In the genomic region with DNA sequence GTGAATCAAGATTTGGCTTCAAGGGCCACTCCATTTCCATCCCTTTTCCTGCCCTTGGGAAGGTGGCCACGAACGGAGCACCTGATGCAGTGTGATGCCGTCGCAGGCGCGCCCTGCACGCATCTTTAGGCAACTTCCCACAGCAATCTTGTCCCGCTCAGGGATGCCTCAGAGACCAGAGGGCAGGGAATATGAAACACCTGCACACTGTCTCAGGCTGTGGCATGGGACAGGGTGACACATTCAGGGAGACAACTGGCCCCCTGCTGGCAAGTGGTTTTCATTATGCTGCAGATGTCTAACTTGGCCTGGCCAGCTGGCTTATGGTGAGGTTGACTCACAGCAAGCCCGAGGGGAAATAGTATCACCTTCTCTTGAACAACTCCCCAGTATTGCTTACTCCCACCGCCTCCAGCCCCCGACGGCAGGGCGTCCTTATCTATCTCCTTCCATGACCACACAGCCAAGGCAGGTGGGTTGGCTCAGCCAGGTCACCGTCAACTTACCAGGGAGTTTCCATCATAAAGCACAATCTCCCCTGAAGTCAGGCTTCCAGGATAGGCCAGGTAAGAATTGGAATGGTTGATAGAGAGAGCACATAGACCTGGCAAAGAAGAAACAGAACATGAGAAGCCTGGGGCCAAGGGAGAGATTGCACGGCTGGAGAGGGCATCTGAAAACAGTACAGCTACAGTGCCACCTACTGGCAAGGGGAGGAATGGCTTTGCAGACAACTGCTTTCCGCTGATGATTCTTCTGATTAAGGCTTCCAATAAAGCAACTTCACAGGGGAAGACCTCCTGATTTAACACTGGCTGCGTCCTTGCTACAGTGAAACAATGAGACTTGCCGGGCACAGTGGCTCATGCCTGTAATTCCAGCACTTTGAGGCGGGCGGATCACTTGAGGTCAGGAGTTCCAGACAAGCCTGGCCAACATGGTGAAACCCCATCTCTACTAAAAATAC, we compare ENCODE assay signal across 9 cellular contexts. TPM values are rescaled to one million over a fixed set of nuclear protein-coding genes. Genes with fewer than 3 reads are reported as not detected.
DNase-seq lines count a peak whose midpoint lies in the region; ATAC-seq lines count a peak whose summit lies in the region.
"Had no signal": no experiment of that assay in that cellular context is flagged by ENCODE, and none has a peak within 500 bp of the region (broad histone marks: within the 10 kb centered on the region; RNA-seq: fewer than 3 reads in every experiment).

No MANE protein-coding gene starts in this region.

- ATAC-seq in GM21825 (IDR thresholded peaks at IDR 0.05; ENCODE audit: unreplicated experiment) (peak; percentile 45), left cardiac atrium (peak; percentile 56 to 70), sciatic nerve (peak; percentile 78), HG02763 (IDR thresholded peaks at IDR 0.05; ENCODE audit: unreplicated experiment) (no peak)
- ATAC-seq in activated naive CD8-positive, alpha-beta T cell treated with anti-CD3 and anti-CD28 coated beads, Interleukin-2, amount 50 U/mL, for 24 hours = peak; percentile 87

- no peaks in the 10 kb centered on the region for H3K9me3 Mint-ChIP-seq in activated naive CD8-positive, alpha-beta T cell treated with anti-CD3 and anti-CD28 coated beads, Interleukin-2, amount 50 U/mL, for 24 hours
- H3K9me3 Mint-ChIP-seq: IgD-negative memory B cell had no signal

- peaks cover 2% of the 10 kb centered on the region for H3K36me3 Mint-ChIP-seq in activated naive CD8-positive, alpha-beta T cell treated with anti-CD3 and anti-CD28 coated beads, Interleukin-2, amount 50 U/mL, for 24 hours (ENCODE audit: low read depth)

- intact Hi-C loops in left cardiac atrium (cut with DNase I) (loop anchor here (5.0 to 10.0 kb wide), 2 partner anchors 171 to 174 kb away; no protein-coding TSS in a partner anchor), sciatic nerve (cut with DNase I) (no loop called here)

- H3K4me3 Mint-ChIP-seq in activated naive CD8-positive, alpha-beta T cell treated with anti-CD3 and anti-CD28 coated beads, Interleukin-2, amount 50 U/mL, for 24 hours = peak overlapping the region; percentile 37

- no peaks in the 10 kb centered on the region for H3K27me3 Mint-ChIP-seq in activated naive CD8-positive, alpha-beta T cell treated with anti-CD3 and anti-CD28 coated beads, Interleukin-2, amount 50 U/mL, for 24 hours
- H3K27me3 Mint-ChIP-seq: IgD-negative memory B cell had no signal

- peaks cover 51% of the 10 kb centered on the region for H3K4me1 Mint-ChIP-seq in activated naive CD8-positive, alpha-beta T cell treated with anti-CD3 and anti-CD28 coated beads, Interleukin-2, amount 50 U/mL, for 24 hours

- DNase-seq in COLO668 (lab: John Stamatoyannopoulos, UW; ENCODE audit: unreplicated experiment) (peak; percentile 63), NCI-H146 (lab: John Stamatoyannopoulos, UW) (peak; percentile 79), T follicular helper cell (ENCODE audit: low read depth) (peak; percentile 77), left cardiac atrium (peak; percentile 78), sciatic nerve (ENCODE audit: low spot score) (peak; percentile 87)
- DNase-seq in activated naive CD8-positive, alpha-beta T cell treated with anti-CD3 and anti-CD28 coated beads, Interleukin-2, amount 50 U/mL, for 24 hours = peak; percentile 86

- H3K27ac Mint-ChIP-seq in activated naive CD8-positive, alpha-beta T cell treated with anti-CD3 and anti-CD28 coated beads, Interleukin-2, amount 50 U/mL, for 24 hours = peak overlapping the region; percentile 90

RNA-seq across cellular contexts. Expression of a gene that starts 21.1 kb away (rescaled TPM):
- total RNA-seq in left cardiac atrium (10 to 100 TPM; 35.8 to 74.3 TPM), sciatic nerve (46.5 TPM)
